Comparison of ENCODE assay signal across 1 cellular context in genomic region chr7:149409889-149410288, GRCh38.
TF ChIP-seq lines count a peak whose summit lies in the region.

No MANE protein-coding gene starts in this region.

TF ChIP-seq in GM23338, 12 proteins besides CTCF, POLR2A, EP300 and RAD21 (continued from another document):
- TF ChIP-seq REST (IDR thresholded peaks at IDR 0.05; ENCODE audit: unreplicated experiment), result no peak
- TF ChIP-seq JUNB (IDR thresholded peaks at IDR 0.05; ENCODE audit: unreplicated experiment), result no peak
- no peak for TF ChIP-seq ETS1 (IDR thresholded peaks at IDR 0.05)
- TF ChIP-seq NANOG (IDR thresholded peaks at IDR 0.05; ENCODE audit: borderline replicate concordance), result no peak
